8 cellular contexts compared by ENCODE assay signal in genomic region chr19:49362926-49363264, GRCh38. TPM values are rescaled to one million over a fixed set of nuclear protein-coding genes. Genes with fewer than 3 reads are reported as not detected.
DNase-seq lines count a peak whose midpoint lies in the region; ATAC-seq, FAIRE-seq and TF ChIP-seq lines count a peak whose summit lies in the region.

No MANE protein-coding gene starts in this region.

- intact Hi-C loops in ascending aorta (cut with DNase I) (loop anchor here (1.0 to 5.0 kb wide), 5 partner anchors 24 to 726 kb away; partner anchors contain the start of genes DBP, PRMT1 and PRR12), thyroid gland (cut with DNase I) (no loop called here)

- no peaks in the 10 kb centered on the region for H3K27me3 ChIP-seq in ascending aorta
- H3K27me3 ChIP-seq in thyroid gland: no peaks in the 10 kb centered on the region

- DNase-seq in DMS53 (lab: John Stamatoyannopoulos, UW): peak; percentile 49
- no peak for DNase-seq in DMS53 treated with DMSO at 0.1 percent for 48 hours (lab: John Stamatoyannopoulos, UW; ENCODE audit: unreplicated experiment)
- DNase-seq in ascending aorta (ENCODE audit: low spot score in 2 of 2): peak in 1 of 2 donors; percentile 71
- peak; percentile 34 for DNase-seq in iris pigment epithelial cell (ENCODE audit: low read depth)
- DNase-seq in thyroid gland: peak; percentile 17 to 32
- DNase-seq in SK-N-DZ (ENCODE audit: low spot score): no peak
- DNase-seq in RCC 7860 (ENCODE audit: low spot score): no peak

- ATAC-seq in GM21381 (IDR thresholded peaks at IDR 0.05; ENCODE audit: unreplicated experiment): no peak

- no peak for TF ChIP-seq POLR2A in thyroid gland (IDR thresholded peaks at IDR 0.05)

- H3K4me1 ChIP-seq in ascending aorta: peaks cover 0 to 7% of the 10 kb centered on the region in 2 donors
- peaks cover 8 to 17% of the 10 kb centered on the region in 2 donors for H3K4me1 ChIP-seq in thyroid gland

- no peak for FAIRE-seq in RCC 7860 (lab: Jason Lieb, UNC)

- H3K9me3 ChIP-seq in ascending aorta (no peaks in the 10 kb centered on the region), thyroid gland (no peaks in the 10 kb centered on the region)

- H3K4me3 ChIP-seq in ascending aorta (peak overlapping the region; percentile 45 to 76), thyroid gland (replicated peaks in 1 of 3) (no peak overlapping the region)

- H3K27ac ChIP-seq in ascending aorta (peak overlapping the region; percentile 88 to 89), thyroid gland (peak overlapping the region; percentile 84 to 89 (median 89))

- TF ChIP-seq CTCF in ascending aorta (IDR thresholded peaks at IDR 0.05) (no peak), thyroid gland (IDR thresholded peaks at IDR 0.05) (no peak)

- H3K36me3 ChIP-seq in ascending aorta (peaks cover 0 to 12% of the 10 kb centered on the region in 2 donors), thyroid gland (no peaks in the 10 kb centered on the region)

- 0 to 2% methylated on average over 14 of the region's 14 CpGs for WGBS in thyroid gland, 2 donors

RNA-seq across cellular contexts. Expression of gene TEAD2, which starts 0.7 kb away (rescaled TPM):
- 51.4 TPM for total RNA-seq in ascending aorta
- 10 to 100 TPM in 3 of 4 donors, 1 to 10 TPM in 1; 6.9 to 19.5 (median 13.7) TPM for total RNA-seq in thyroid gland
- polyA plus RNA-seq in SK-N-DZ (2014; cell fraction: cytosol; rRNA removed): 20.1 and 28.3 TPM in 2 replicates
- polyA plus RNA-seq in SK-N-DZ (2014; cell fraction: nucleus; rRNA removed): 14.1 and 16.2 TPM in 2 replicates

RNA-seq across cellular contexts. Expression of gene DKKL1, which starts 0.8 kb away (rescaled TPM):
- total RNA-seq in ascending aorta (not detected), thyroid gland (1 to 10 TPM in 1 of 4 donors, not detected in 3; 1.3 TPM)
- polyA plus RNA-seq in SK-N-DZ (2014; cell fraction: cytosol; rRNA removed): not detected in 2 replicates
- not detected in 2 replicates for polyA plus RNA-seq in SK-N-DZ (2014; cell fraction: nucleus; rRNA removed)

RNA-seq across cellular contexts. Expression of gene KASH5, which starts 25.2 kb away (rescaled TPM):
- total RNA-seq in ascending aorta: not detected
- 1 to 10 TPM in 1 of 4 donors, not detected in 3; 1.3 TPM for total RNA-seq in thyroid gland
- polyA plus RNA-seq in SK-N-DZ (2014; cell fraction: cytosol; rRNA removed): not detected in 2 replicates
- not detected in 2 replicates for polyA plus RNA-seq in SK-N-DZ (2014; cell fraction: nucleus; rRNA removed)

RNA-seq across cellular contexts. Expression of gene CD37, which starts 27.7 kb away (rescaled TPM):
- total RNA-seq in ascending aorta (15.6 TPM), thyroid gland (1 to 10 TPM; 2.1 to 9.7 (median 5.4) TPM)
- polyA plus RNA-seq in SK-N-DZ (2014; cell fraction: cytosol; rRNA removed): not detected in 2 replicates
- not detected in 2 replicates for polyA plus RNA-seq in SK-N-DZ (2014; cell fraction: nucleus; rRNA removed)

RNA-seq across cellular contexts. Expression of gene SLC6A16, which starts 37.9 kb away (rescaled TPM):
- 0.85 TPM for total RNA-seq in ascending aorta
- total RNA-seq in thyroid gland: 1 to 10 TPM in 2 of 4 donors, under 1 TPM in 2; 0.24 to 7.8 (median 1.4) TPM
- 0.05 and 0.13 TPM in 2 replicates for polyA plus RNA-seq in SK-N-DZ (2014; cell fraction: cytosol; rRNA removed)
- polyA plus RNA-seq in SK-N-DZ (2014; cell fraction: nucleus; rRNA removed): 0.40 and 0.47 TPM in 2 replicates

Comparison
In these comparisons a context has a peak if more than half of its experiments do, and no peak if none do; other contexts are left out.
1. DNase-seq: peak in DMS53 (single experiment), iris pigment epithelial cell (single experiment) and thyroid gland (2 of 2); none in DMS53 treated with DMSO at 0.1 percent for 48 hours (single experiment), SK-N-DZ (single experiment) and RCC 7860 (single experiment).
2. H3K4me3 ChIP-seq: peak in ascending aorta (2 of 2); none in thyroid gland (0 of 3).